In the genomic region with DNA sequence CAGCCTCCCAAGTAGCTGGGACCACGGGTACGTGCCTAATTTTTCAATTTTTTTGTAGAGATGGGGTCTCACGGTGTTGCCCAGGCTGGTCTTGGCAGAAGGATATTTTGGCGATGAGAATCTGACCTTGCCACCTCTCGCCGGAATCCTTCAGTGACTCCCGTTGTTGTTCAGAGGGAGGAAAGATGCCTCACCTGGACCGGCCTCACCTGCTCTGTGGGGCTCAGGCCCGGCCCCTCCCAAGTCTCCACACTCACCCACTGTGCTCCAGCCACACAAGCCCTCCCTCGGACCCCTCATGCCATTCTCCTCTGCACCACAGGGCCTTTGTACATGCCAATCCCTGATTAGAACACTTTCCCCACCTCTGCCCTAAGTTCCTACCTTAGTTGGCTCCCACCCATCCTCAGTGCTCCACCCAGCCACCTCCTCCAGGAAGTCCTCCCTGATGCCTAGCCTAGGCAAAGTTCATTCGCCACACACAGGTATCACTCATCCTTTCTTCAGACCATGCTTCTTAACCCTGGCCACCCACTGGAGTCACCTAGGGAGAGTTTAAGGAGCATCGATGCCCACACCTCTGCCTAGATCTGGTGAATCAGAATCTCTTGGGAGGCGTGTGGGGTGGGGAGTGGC, we compare ENCODE assay signal across 18 cellular contexts.
"Had no signal": no experiment of that assay in that cellular context is flagged by ENCODE, and none has a peak within 500 bp of the region (broad histone marks: within the 10 kb centered on the region; RNA-seq: fewer than 3 reads in every experiment).

No MANE protein-coding gene starts in this region.

- DNase-seq: Kasumi-1, MM.1S, NCI-H1092 treated with DMSO at 0.1 percent for 48 hours, NCI-H1436, NCI-H187, NCI-H2029, NCI-H2081 treated with DMSO at 0.1 percent for 48 hours, NCI-H226, NCI-H446, NCI-H510A, NCI-H69, NCI-H774, PC-3, SHP77, SK-N-SH had no signal

- H3K9me3 ChIP-seq: SK-N-SH had no signal

- H3K27ac ChIP-seq: HL-60, KMS-11, RWPE1 had no signal
